23 cellular contexts compared by ENCODE assay signal in genomic region chr5:97666767-97667166, GRCh38.
"Had no signal": no experiment of that assay in that cellular context is flagged by ENCODE, and none has a peak within 500 bp of the region (broad histone marks: within the 10 kb centered on the region; RNA-seq: fewer than 3 reads in every experiment).

No MANE protein-coding gene starts in this region.

- H3K27ac Mint-ChIP-seq: activated CD4-positive, alpha-beta memory T cell treated with anti-CD3 and anti-CD28 coated beads for 36 hours; activated CD4-positive, alpha-beta T cell treated with anti-CD3 and anti-CD28 coated beads, Interleukin-2, amount 10 ng/mL, durations not matched to agents 7 days and 5 days; activated naive CD8-positive, alpha-beta T cell had no signal

- ATAC-seq: activated T-cell treated with anti-CD3 and anti-CD28 coated beads, Interleukin-2, amount 50 U/mL, for 4 hours had no signal

- H3K9me3 ChIP-seq: MG63, Peyer's patch had no signal

- DNase-seq: activated CD4-positive, alpha-beta memory T cell treated with anti-CD3 and anti-CD28 coated beads for 36 hours; activated CD4-positive, alpha-beta T cell treated with anti-CD3 and anti-CD28 coated beads, Interleukin-2, amount 10 ng/mL, durations not matched to agents 7 days and 5 days; activated CD4-positive, CD25-positive, alpha-beta regulatory T cell; activated CD8-positive, alpha-beta memory T cell treated with anti-CD3 and anti-CD28 coated beads for 24 hours; activated effector memory CD4-positive, alpha-beta T cell treated with anti-CD3 and anti-CD28 coated beads, Interleukin-2, amount 50 U/mL, for 16 hours; activated naive CD4-positive, alpha-beta T cell treated with Interleukin-2 at 50 U/mL for 16 hours; activated T-cell treated with anti-CD3 and anti-CD28 coated beads, Interleukin-2, amount 50 U/mL, for 4 hours; brain microvascular endothelial cell; MG63; MV-4-11; NCI-H1092 treated with DMSO at 0.1 percent for 48 hours; NCI-H1436; NCI-H1694 treated with DMSO at 0.1 percent for 48 hours; NCI-H2029 treated with DMSO at 0.1 percent for 48 hours; NCI-H345; NCI-H510A; NCI-H526 treated with DMSO at 0.1 percent for 48 hours; NK-92 treated with Interleukin-12 subunit alpha and Interleukin-12 subunit beta, amount 100 ng/mL, for 24 hours; OCI-M1; Peyer's patch; T-helper 1 cell had no signal

- H3K4me3 Mint-ChIP-seq: activated CD4-positive, alpha-beta memory T cell treated with anti-CD3 and anti-CD28 coated beads for 36 hours; activated CD4-positive, alpha-beta T cell treated with anti-CD3 and anti-CD28 coated beads, Interleukin-2, amount 10 ng/mL, durations not matched to agents 7 days and 5 days; activated naive CD8-positive, alpha-beta T cell; activated T-cell treated with anti-CD3 and anti-CD28 coated beads, Interleukin-2, amount 50 U/mL, for 4 hours had no signal

- H3K9ac ChIP-seq: KMS-11 had no signal

- H3K4me1 ChIP-seq: Peyer's patch had no signal

- H3K36me3 Mint-ChIP-seq: activated CD4-positive, alpha-beta memory T cell treated with anti-CD3 and anti-CD28 coated beads for 36 hours; activated naive CD8-positive, alpha-beta T cell had no signal

- H3K27me3 Mint-ChIP-seq: activated CD4-positive, alpha-beta memory T cell treated with anti-CD3 and anti-CD28 coated beads for 36 hours; activated CD4-positive, alpha-beta T cell treated with anti-CD3 and anti-CD28 coated beads, Interleukin-2, amount 10 ng/mL, durations not matched to agents 7 days and 5 days; activated naive CD8-positive, alpha-beta T cell had no signal

- H3K27me3 ChIP-seq: brain microvascular endothelial cell, MG63, Peyer's patch had no signal

- H3K9me3 Mint-ChIP-seq: activated CD4-positive, alpha-beta T cell treated with anti-CD3 and anti-CD28 coated beads, Interleukin-2, amount 10 ng/mL, durations not matched to agents 7 days and 5 days; activated T-cell treated with anti-CD3 and anti-CD28 coated beads, Interleukin-2, amount 50 U/mL, for 4 hours had no signal

- H3K36me3 ChIP-seq: brain microvascular endothelial cell, MG63, Peyer's patch had no signal

- H3K4me1 Mint-ChIP-seq: activated CD4-positive, alpha-beta T cell treated with anti-CD3 and anti-CD28 coated beads, Interleukin-2, amount 10 ng/mL, durations not matched to agents 7 days and 5 days had no signal

- H3K4me3 ChIP-seq: MG63, Peyer's patch had no signal
